24 cellular contexts compared by ENCODE assay signal in genomic region chr6:12342664-12343063, GRCh38. TPM values are rescaled to one million over a fixed set of nuclear protein-coding genes. Genes with fewer than 3 reads are reported as not detected.
DNase-seq lines count a peak whose midpoint lies in the region; ATAC-seq and TF ChIP-seq lines count a peak whose summit lies in the region.
"Had no signal": no experiment of that assay in that cellular context is flagged by ENCODE, and none has a peak within 500 bp of the region (broad histone marks: within the 10 kb centered on the region; RNA-seq: fewer than 3 reads in every experiment).

No MANE protein-coding gene starts in this region.

- TF ChIP-seq POLR2A in IMR-90 (IDR thresholded peaks at IDR 0.05; ENCODE audit: low read depth, low read length), result no peak
- no peak for TF ChIP-seq POLR2A in transverse colon (IDR thresholded peaks at IDR 0.05)

- ATAC-seq in IMR-90 (ENCODE audit: low read depth), result no peak; the same call in 1 of the 2 replicates
- no peak for ATAC-seq in aorta (ENCODE audit: low FRiP score)
- no peak for ATAC-seq in HG03460 (IDR thresholded peaks at IDR 0.05; ENCODE audit: unreplicated experiment)
- ATAC-seq: T-helper 17 cell had no signal

- H2BK15ac ChIP-seq in IMR-90 (ENCODE audit: low read depth, low read length), result no peak overlapping the region

- no peak overlapping the region for H3K18ac ChIP-seq in IMR-90 (ENCODE audit: low read depth, low read length)

- TF ChIP-seq RAD21 in IMR-90 (IDR thresholded peaks at IDR 0.05; ENCODE audit: low read length), result no peak

- CTCF ChIA-PET in IMR-90 (lab: Yijun Ruan, JAX), result no interaction called here

- dilution Hi-C loops in IMR-90 (cut with HindIII; ENCODE audit: low sequenced_read_pairs, unreplicated experiment), result no loop called here

- H3K27ac ChIP-seq in IMR-90 (ENCODE audit: insufficient read depth, low read length) (no peak overlapping the region), brain microvascular endothelial cell (peak overlapping the region; percentile 4), mucosa of rectum (ENCODE audit: low read depth in 2 of 2, low read length in 2 of 2) (peak overlapping the region; percentile 52 to 70), transverse colon (peak overlapping the region; percentile 33 to 72 (median 60)), aorta (ENCODE audit: low read depth in 1 of 2, low read length in 2 of 2) (no peak overlapping the region)
- H3K27ac ChIP-seq: left lung, prostate gland, RWPE1, SK-N-MC had no signal

- peaks cover 7% of the 10 kb centered on the region for H3K4me1 ChIP-seq in IMR-90 (ENCODE audit: control insufficient read depth, insufficient read depth, low read length)
- peaks cover 45 to 55% of the 10 kb centered on the region in 2 donors for H3K4me1 ChIP-seq in mucosa of rectum (ENCODE audit: control insufficient read depth in 2 of 2, insufficient read depth in 2 of 2, low read length in 2 of 2)
- H3K4me1 ChIP-seq in transverse colon, result peaks cover 4 to 50% (median 32%) of the 10 kb centered on the region in 4 donors
- peaks cover 3 to 6% of the 10 kb centered on the region in 2 donors for H3K4me1 ChIP-seq in aorta (ENCODE audit: control insufficient read depth in 1 of 2, insufficient read depth in 2 of 2, low read length in 2 of 2)
- H3K4me1 ChIP-seq: prostate gland had no signal

- no peak for TF ChIP-seq EP300 in transverse colon (IDR thresholded peaks at IDR 0.05; ENCODE audit: low read depth)

- no peaks in the 10 kb centered on the region for H4K20me1 ChIP-seq in IMR-90 (ENCODE audit: insufficient read depth, low read length)

- no peak overlapping the region for H2AFZ ChIP-seq in IMR-90 (replicated peaks; ENCODE audit: low read length, poor library complexity)

- H3K27me3 ChIP-seq in IMR-90 (ENCODE audit: control insufficient read depth, insufficient read depth, low read length), result peaks cover 5% of the 10 kb centered on the region; the same call in 1 of the 2 replicates
- H3K27me3 ChIP-seq in brain microvascular endothelial cell (replicated peaks), result no peaks in the 10 kb centered on the region
- no peaks in the 10 kb centered on the region for H3K27me3 ChIP-seq in mucosa of rectum (ENCODE audit: control insufficient read depth in 2 of 2, insufficient read depth in 2 of 2, low read length in 2 of 2)
- no peaks in the 10 kb centered on the region for H3K27me3 ChIP-seq in transverse colon
- no peaks in the 10 kb centered on the region for H3K27me3 ChIP-seq in aorta (ENCODE audit: control insufficient read depth in 1 of 2, insufficient read depth in 2 of 2, low read length in 1 of 2)
- H3K27me3 ChIP-seq: left lung had no signal

- H4K8ac ChIP-seq in IMR-90 (ENCODE audit: low read depth in 2 of 2, low read length in 2 of 2), result no peak overlapping the region

- H3K79me1 ChIP-seq in IMR-90 (ENCODE audit: low read depth in 1 of 2, low read length in 2 of 2), result no peaks in the 10 kb centered on the region

- POLR2A ChIA-PET in IMR-90 (lab: Charles Lee; ENCODE audit: unreplicated experiment), result interaction anchor here (0.6 kb wide), 1 partner anchor 144 kb away, joined by 3 read pairs; no protein-coding TSS in a partner anchor

- H3K9me1 ChIP-seq in IMR-90 (ENCODE audit: insufficient read depth, low read length), result no peaks in the 10 kb centered on the region; the same call in 1 of the 2 replicates

- H3K36me3 ChIP-seq in IMR-90 (ENCODE audit: control insufficient read depth, insufficient read depth, low read length) (no peaks in the 10 kb centered on the region), brain microvascular endothelial cell (replicated peaks) (no peaks in the 10 kb centered on the region), mucosa of rectum (ENCODE audit: control insufficient read depth in 2 of 2, insufficient read depth in 2 of 2, low read length in 2 of 2) (no peaks in the 10 kb centered on the region), transverse colon (no peaks in the 10 kb centered on the region), aorta (ENCODE audit: control insufficient read depth in 1 of 2, insufficient read depth in 2 of 2, low read length in 1 of 2) (no peaks in the 10 kb centered on the region)
- H3K36me3 ChIP-seq: left lung, prostate gland had no signal

- H3K56ac ChIP-seq in IMR-90 (ENCODE audit: extremely low read depth, insufficient read depth, low read length), result no peak overlapping the region

- no peak overlapping the region for H2AK9ac ChIP-seq in IMR-90 (replicated peaks; ENCODE audit: low read depth, low read length, poor library complexity)

- H3K9me3 ChIP-seq in IMR-90 (ENCODE audit: control insufficient read depth, insufficient read depth, low read length) (no peaks in the 10 kb centered on the region), mucosa of rectum (ENCODE audit: control insufficient read depth in 2 of 2, low read length in 2 of 2) (no peaks in the 10 kb centered on the region), transverse colon (no peaks in the 10 kb centered on the region), aorta (ENCODE audit: control insufficient read depth, low read length) (no peaks in the 10 kb centered on the region)
- H3K9me3 ChIP-seq: left lung, prostate gland had no signal

- BruUV-seq in IMR-90 (replicated peaks; lab: Mats Ljungman, UMichigan), result no TSS peak

- H2BK20ac ChIP-seq in IMR-90 (ENCODE audit: low read depth, low read length), result peak overlapping the region; percentile 23; the same call in 1 of the 2 replicates

- peak overlapping the region; percentile 8; the same call in 1 of the 2 replicates for H3K4me2 ChIP-seq in IMR-90 (ENCODE audit: low read depth, low read length)

- no peak overlapping the region for H3K23ac ChIP-seq in IMR-90 (ENCODE audit: low read depth, low read length)

- intact Hi-C loops in IMR-90 (cut with micrococcal nuclease) (no loop called here), transverse colon (cut with DNase I; ENCODE audit: low total_unique reads) (no loop called here), aorta (cut with DNase I) (loop anchor here (5.0 to 10.0 kb wide), 2 partner anchors 45 to 48 kb away; partner anchors contain the start of gene EDN1 (in 1 of the 2))

- in situ Hi-C loops in IMR-90 (cut with MboI; ENCODE audit: low sequenced_read_pairs) (no loop called here), brain microvascular endothelial cell (cut with HindIII; ENCODE audit: low pct_ligation_motif_present, low sequenced_read_pairs) (no loop called here), transverse colon (cut with MboI; ENCODE audit: low pct_ligation_motif_present in 1 of 4, low pct_unique_long_range_greater_than_20kb in 1 of 4, low sequenced_read_pairs in 3 of 4) (no loop called here)

- peak overlapping the region; percentile 31; the same call in 1 of the 2 replicates for H2AK5ac ChIP-seq in IMR-90 (ENCODE audit: low read depth, low read length)

- DNase-seq in IMR-90, result no peak
- no peak for DNase-seq in brain microvascular endothelial cell
- DNase-seq in transverse colon, result no peak
- no peak for DNase-seq in NCI-H748 (lab: John Stamatoyannopoulos, UW; ENCODE audit: unreplicated experiment)
- no peak for DNase-seq in aorta
- DNase-seq: activated CD4-positive, alpha-beta memory T cell treated with anti-CD3 and anti-CD28 coated beads for 36 hours; activated CD4-positive, CD25-positive, alpha-beta regulatory T cell treated with anti-CD3 and anti-CD28 coated beads, Interleukin-2, amount 50 U/mL, for 72 hours; activated naive CD4-positive, alpha-beta T cell treated with anti-CD3 and anti-CD28 coated beads, Interleukin-2, amount 10 ng/mL, durations not matched to agents 7 days and 5 days; amniotic stem cell; DMS79 treated with DMSO at 0.1 percent for 48 hours; effector CD8-positive, alpha-beta T cell; GDM1; left lung; NCI-H1048; NCI-H1694 treated with DMSO at 0.1 percent for 48 hours; stimulated activated CD4-positive, alpha-beta T cell treated with anti-CD3 and anti-CD28 coated beads, Interleukin-15, amount 100 ng/mL, for 24 hours; stimulated activated CD4-positive, alpha-beta T cell treated with anti-CD3 and anti-CD28 coated beads, Interleukin-4, amount 100 ng/mL, for 4 hours; T-helper 17 cell had no signal

- no peak overlapping the region for H2BK5ac ChIP-seq in IMR-90 (ENCODE audit: low read depth, low read length, poor library complexity, severe bottlenecking)

- no peak overlapping the region for H3K14ac ChIP-seq in IMR-90 (replicated peaks; ENCODE audit: low read depth, low read length)

- H3K4me3 ChIP-seq in IMR-90 (ENCODE audit: insufficient read depth, low read depth, low read length), result no peak overlapping the region
- no peak overlapping the region for H3K4me3 ChIP-seq in brain microvascular endothelial cell (ENCODE audit: low read depth, low read length)
- H3K4me3 ChIP-seq in mucosa of rectum (ENCODE audit: low read length in 2 of 2), result no peak overlapping the region
- H3K4me3 ChIP-seq in transverse colon, result no peak overlapping the region
- no peak overlapping the region for H3K4me3 ChIP-seq in aorta (ENCODE audit: low read length in 2 of 2)
- H3K4me3 ChIP-seq: left lung, prostate gland, SK-N-MC had no signal

- no peak overlapping the region for H4K5ac ChIP-seq in IMR-90 (ENCODE audit: low read depth, low read length)

- no peak for TF ChIP-seq CTCF in IMR-90 (conservative IDR thresholded peaks at IDR 0.05; ENCODE audit: low read depth, low read length)
- TF ChIP-seq CTCF in brain microvascular endothelial cell (IDR thresholded peaks at IDR 0.05; ENCODE audit: low read depth, low read length, missing control alignments), result no peak
- TF ChIP-seq CTCF in transverse colon (IDR thresholded peaks at IDR 0.05), result no peak

- H3K4ac ChIP-seq in IMR-90 (ENCODE audit: low read depth, low read length), result no peak overlapping the region

- no peak overlapping the region for H2BK120ac ChIP-seq in IMR-90 (ENCODE audit: low read depth, low read length)

- no peak overlapping the region for H4K91ac ChIP-seq in IMR-90 (ENCODE audit: insufficient read depth, low read depth, low read length)

- no peak overlapping the region for H3K9ac ChIP-seq in IMR-90 (ENCODE audit: low read depth, low read length)
- no peak overlapping the region for H3K9ac ChIP-seq in mucosa of rectum (ENCODE audit: low read depth in 1 of 2, low read length in 2 of 2)

- WGBS in IMR-90 (ENCODE audit: extremely low coverage in 2 of 2, insufficient read length in 1 of 2), 2 experiments, result no CpG with 5 or more reads among the region's 4 CpGs
- 53 to 60% methylated on average over 1 to 4 of the region's 4 CpGs for WGBS in transverse colon (ENCODE audit: low coverage in 1 of 2), 2 donors
- WGBS in aorta, 2 donors, result 89 to 96% methylated on average over 4 of the region's 4 CpGs

TF ChIP-seq in IMR-90, 13 proteins besides CTCF, POLR2A, EP300 and RAD21 (continues in another document):
- TF ChIP-seq SMC3 (IDR thresholded peaks at IDR 0.05; ENCODE audit: low read depth, low read length) (no peak), BHLHE40 (IDR thresholded peaks at IDR 0.05; ENCODE audit: low read depth, low read length) (no peak), CEBPB (IDR thresholded peaks at IDR 0.05; ENCODE audit: low read depth, low read length) (peak; percentile 58), NFE2L2 (IDR thresholded peaks at IDR 0.05; ENCODE audit: low read depth, low read length) (no peak)

RNA-seq across cellular contexts. Expression of gene EDN1, which starts 52.5 kb away (rescaled TPM):
- total RNA-seq in IMR-90 (2012; rRNA removed), result 5.6 and 8.6 TPM in 2 replicates
- polyA plus RNA-seq in IMR-90 (2012; rRNA removed), result 8.5 and 9.0 TPM in 2 replicates
- 3.2 and 5.6 TPM in 2 replicates for polyA plus RNA-seq in IMR-90 (2012; cell fraction: cytosol; rRNA removed)
- 7.5 and 15.6 TPM in 2 replicates for polyA plus RNA-seq in IMR-90 (2012; cell fraction: nucleus; rRNA removed; ENCODE audit: low replicate concordance)
- total RNA-seq in transverse colon, result 10 to 100 TPM in 2 of 4 donors, 1 to 10 TPM in 2; 3.6 to 23.2 (median 14.2) TPM
- 1 to 10 TPM; 3.4 to 10.0 TPM for total RNA-seq in aorta
- 10 to 100 TPM in 1 of 2 donors, 1 to 10 TPM in 1; 3.3 to 10.7 TPM for polyA plus RNA-seq in aorta
- total RNA-seq: activated CD4-positive, alpha-beta memory T cell treated with anti-CD3 and anti-CD28 coated beads for 36 hours had no signal
- polyA plus RNA-seq: IgD-negative memory B cell had no signal

Comparison
In these comparisons a context has a peak if more than half of its experiments do, and no peak if none do; other contexts are left out.
1. H3K27ac ChIP-seq: peak in brain microvascular endothelial cell (single experiment), mucosa of rectum (2 of 2) and transverse colon (4 of 4); none in IMR-90 (single experiment) and aorta (0 of 2).
2. intact Hi-C loops: an anchor here in aorta (5.0 to 10.0 kb wide); none called in IMR-90 and transverse colon.